ENCODE assay signal across 12 cellular contexts in the genomic region with DNA sequence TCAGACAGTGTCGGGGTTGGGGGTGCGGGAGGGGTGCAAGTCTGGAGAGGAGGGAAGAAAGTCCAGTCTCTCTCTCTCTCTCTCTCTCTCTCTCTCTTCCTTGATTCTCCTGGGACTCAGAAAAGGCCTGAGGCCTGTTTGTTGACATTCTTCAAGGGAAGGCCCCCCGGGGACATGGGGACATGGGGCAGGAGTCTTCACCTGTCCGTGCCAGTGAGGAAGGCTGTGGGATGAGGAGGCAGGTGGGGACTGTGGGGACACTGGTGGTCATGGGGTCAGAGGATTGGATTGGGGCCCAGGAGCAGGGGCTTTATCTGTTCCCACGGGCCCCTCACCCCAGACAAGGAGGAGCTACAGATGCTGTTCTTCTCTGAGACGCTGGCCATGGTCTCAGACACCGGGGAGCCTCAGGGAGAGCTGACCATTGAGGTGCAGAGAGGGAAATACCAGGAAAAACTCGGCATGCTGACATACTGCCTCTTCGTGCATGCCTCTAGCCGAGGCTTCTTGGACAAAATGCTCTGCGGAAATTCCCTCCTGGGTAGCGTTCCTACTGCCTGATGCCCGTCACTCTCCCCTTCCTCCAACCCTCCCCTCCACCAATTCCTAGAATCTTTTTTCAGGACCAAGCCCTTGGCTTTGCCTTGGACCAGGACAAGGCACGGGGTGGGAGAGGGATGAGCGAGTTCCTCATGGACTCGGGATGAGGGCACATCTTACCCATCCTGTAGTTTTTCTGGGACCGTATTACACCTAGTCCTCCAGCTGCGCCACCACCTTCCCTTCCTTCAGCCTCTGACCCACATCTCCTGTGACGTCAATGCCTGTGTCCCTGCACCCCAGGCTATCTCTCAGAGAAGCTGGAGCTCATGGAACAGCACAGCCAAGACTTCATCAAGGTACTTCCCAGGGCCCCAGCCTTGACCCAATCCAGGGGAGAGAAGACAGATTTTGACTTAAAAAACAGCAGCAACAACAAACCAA. TPM values are rescaled to one million over a fixed set of nuclear protein-coding genes. Genes with fewer than 3 reads are reported as not detected.
DNase-seq lines count a peak whose midpoint lies in the region; TF ChIP-seq lines count a peak whose summit lies in the region.
"Had no signal": no experiment of that assay in that cellular context is flagged by ENCODE, and none has a peak within 500 bp of the region (broad histone marks: within the 10 kb centered on the region; RNA-seq: fewer than 3 reads in every experiment).

No MANE protein-coding gene starts in this region.

- H3K4me2 ChIP-seq in BLaER1, result peak overlapping the region; percentile 5; the same call in 1 of the 2 replicates

- H3K4me3 ChIP-seq in BLaER1 (no peak overlapping the region), HUES6 (ENCODE audit: low read depth, low read length) (peak overlapping the region; percentile 19; the same call in 1 of the 2 replicates), ectodermal cell (ENCODE audit: insufficient read depth, low read depth, low read length) (peak overlapping the region; percentile 1), neutrophil (ENCODE audit: low read depth in 1 of 2, low read length in 1 of 2) (no peak overlapping the region)
- H3K4me3 ChIP-seq: GM12878, heart right ventricle had no signal

- 0 out of 2 replicates have a peak overlapping the region, but pooled peaks have one; percentile 13 for H3K27ac ChIP-seq in BLaER1
- no peak overlapping the region for H3K27ac ChIP-seq in HUES6 (ENCODE audit: low read depth, low read length)
- peak overlapping the region; percentile 30 for H3K27ac ChIP-seq in ectodermal cell (ENCODE audit: insufficient read depth, low read depth, low read length, poor library complexity, severe bottlenecking)
- H3K27ac ChIP-seq in neutrophil, result peak overlapping the region; percentile 65

- no peak overlapping the region for H3K9ac ChIP-seq in BLaER1
- no peak overlapping the region for H3K9ac ChIP-seq in HUES6 (ENCODE audit: low read length)

- TF ChIP-seq CTCF in neutrophil (IDR thresholded peaks at IDR 0.05), result no peak

- H3K27me3 ChIP-seq in BLaER1 (no peaks in the 10 kb centered on the region), HUES6 (ENCODE audit: control insufficient read depth, insufficient read depth, low read length) (no peaks in the 10 kb centered on the region), ectodermal cell (ENCODE audit: control insufficient read depth, insufficient read depth, low read length, poor library complexity, severe bottlenecking) (no peaks in the 10 kb centered on the region), neutrophil (no peaks in the 10 kb centered on the region)
- H3K27me3 ChIP-seq: heart right ventricle had no signal

- 68 to 70% methylated on average over 17 to 19 of the region's 19 CpGs for WGBS in ectodermal cell, 2 experiments

- no peaks in the 10 kb centered on the region for H4K20me1 ChIP-seq in BLaER1

- peaks cover 1% of the 10 kb centered on the region for H3K9me3 ChIP-seq in BLaER1
- H3K9me3 ChIP-seq in HUES6 (ENCODE audit: control insufficient read depth, insufficient read depth, low read depth, low read length), result 0 out of 2 replicates have a peak, but pooled peaks cover 4% of the 10 kb centered on the region
- no peaks in the 10 kb centered on the region for H3K9me3 ChIP-seq in ectodermal cell (ENCODE audit: control insufficient read depth, low read length)
- H3K9me3 ChIP-seq in neutrophil, result no peaks in the 10 kb centered on the region

- H3K4me1 ChIP-seq in BLaER1, result peaks cover 26% of the 10 kb centered on the region
- H3K4me1 ChIP-seq in HUES6 (ENCODE audit: control insufficient read depth, insufficient read depth, low read length), result peaks cover 16% of the 10 kb centered on the region
- peaks cover 11% of the 10 kb centered on the region for H3K4me1 ChIP-seq in ectodermal cell (ENCODE audit: control insufficient read depth, insufficient read depth, low read length)
- H3K4me1 ChIP-seq in neutrophil (ENCODE audit: control insufficient read depth in 1 of 2, insufficient read depth in 1 of 2, low read depth in 1 of 2, low read length in 1 of 2), result peaks cover 40 to 45% of the 10 kb centered on the region in 2 experiments

- no peak for DNase-seq in activated effector memory CD4-positive, alpha-beta T cell treated with anti-CD3 and anti-CD28 coated beads, Interleukin-2, amount 50 U/mL, for 16 hours
- no peak for DNase-seq in DMS153 treated with DMSO at 0.1 percent for 48 hours (lab: John Stamatoyannopoulos, UW; ENCODE audit: unreplicated experiment)
- DNase-seq in T1000 (lab: John Stamatoyannopoulos, UW), result no peak
- DNase-seq in UCSD-AML1 (lab: John Stamatoyannopoulos, UW; ENCODE audit: unreplicated experiment), result no peak
- DNase-seq: DMS79 treated with DMSO at 0.1 percent for 48 hours, occipital lobe had no signal

- no peaks in the 10 kb centered on the region for H3K36me3 ChIP-seq in BLaER1
- no peaks in the 10 kb centered on the region for H3K36me3 ChIP-seq in HUES6 (ENCODE audit: control insufficient read depth, insufficient read depth, low read length)
- H3K36me3 ChIP-seq in ectodermal cell (ENCODE audit: control insufficient read depth, insufficient read depth, low read length), result no peaks in the 10 kb centered on the region
- H3K36me3 ChIP-seq in neutrophil, result no peaks in the 10 kb centered on the region
- H3K36me3 ChIP-seq: heart right ventricle had no signal

RNA-seq across cellular contexts. Expression of a gene that starts 0.8 kb away (rescaled TPM):
- polyA plus RNA-seq in ectodermal cell (2013, experiment 1 of 4), result 0.83 TPM
- 0.60 TPM for polyA plus RNA-seq in ectodermal cell (2013, experiment 2 of 4)
- 0.59 TPM for polyA plus RNA-seq in ectodermal cell (2013, experiment 3 of 4)
- 0.73 TPM for polyA plus RNA-seq in ectodermal cell (2013, experiment 4 of 4)

RNA-seq across cellular contexts. Expression of a gene that starts 24.6 kb away (rescaled TPM):
- not detected for polyA plus RNA-seq in ectodermal cell (2013, experiment 1 of 4)
- polyA plus RNA-seq in ectodermal cell (2013, experiment 2 of 4), result 0.16 TPM
- not detected for polyA plus RNA-seq in ectodermal cell (2013, experiment 3 of 4)
- polyA plus RNA-seq in ectodermal cell (2013, experiment 4 of 4), result not detected

RNA-seq across cellular contexts. Expression of a gene that starts 42.2 kb away (rescaled TPM):
- 67.2 TPM for polyA plus RNA-seq in ectodermal cell (2013, experiment 1 of 4)
- polyA plus RNA-seq in ectodermal cell (2013, experiment 2 of 4), result 68.7 TPM
- polyA plus RNA-seq in ectodermal cell (2013, experiment 3 of 4), result 52.5 TPM
- polyA plus RNA-seq in ectodermal cell (2013, experiment 4 of 4), result 58.4 TPM

Comparison
In these comparisons a context has a peak if more than half of its experiments do, and no peak if none do; other contexts are left out.
1. H3K4me3 ChIP-seq: peak in HUES6 (single experiment) and ectodermal cell (single experiment); none in BLaER1 (single experiment) and neutrophil (0 of 2).